29 cellular contexts compared by ENCODE assay signal in genomic region chr5:178790371-178790770, GRCh38. TPM values are rescaled to one million over a fixed set of nuclear protein-coding genes. Genes with fewer than 3 reads are reported as not detected.
DNase-seq lines count a peak whose midpoint lies in the region; ATAC-seq and TF ChIP-seq lines count a peak whose summit lies in the region.
"Had no signal": no experiment of that assay in that cellular context is flagged by ENCODE, and none has a peak within 500 bp of the region (broad histone marks: within the 10 kb centered on the region; RNA-seq: fewer than 3 reads in every experiment).

No MANE protein-coding gene starts in this region.

- no peaks in the 10 kb centered on the region for H3K4me1 Mint-ChIP-seq in natural killer cell
- H3K4me1 Mint-ChIP-seq: activated naive CD8-positive, alpha-beta T cell treated with anti-CD3 and anti-CD28 coated beads, Interleukin-2, amount 10 ng/mL, durations not matched to agents 7 days and 5 days; CD4-positive, CD25-positive, alpha-beta regulatory T cell; central memory CD8-positive, alpha-beta T cell; nephron had no signal

- no peaks in the 10 kb centered on the region for H3K27me3 ChIP-seq in hepatocyte
- peaks cover 0 to 2% of the 10 kb centered on the region in 2 donors for H3K27me3 ChIP-seq in tibial artery
- H3K27me3 ChIP-seq: gastroesophageal sphincter, pancreas, right atrium auricular region had no signal

- H3K9me3 Mint-ChIP-seq in natural killer cell = no peaks in the 10 kb centered on the region
- H3K9me3 Mint-ChIP-seq: activated naive CD8-positive, alpha-beta T cell treated with anti-CD3 and anti-CD28 coated beads, Interleukin-2, amount 10 ng/mL, durations not matched to agents 7 days and 5 days; central memory CD8-positive, alpha-beta T cell had no signal

- intact Hi-C loops in tibial artery (cut with DNase I; ENCODE audit: low total_unique reads) (no loop called here), natural killer cell (cut with micrococcal nuclease) (no loop called here)

- DNase-seq in NOMO-1 treated with DMSO at 0.1 percent for 48 hours (lab: John Stamatoyannopoulos, UW; ENCODE audit: unreplicated experiment) = peak; percentile 34
- DNase-seq in NOMO-1 treated with dmso at 0.1 percent for 144 hours (lab: John Stamatoyannopoulos, UW; ENCODE audit: unreplicated experiment) = no peak
- DNase-seq in RPMI7951 (ENCODE audit: low read depth) = peak; percentile 7
- DNase-seq in hepatocyte (ENCODE audit: low spot score) = peak; percentile 69
- peak; percentile 14 to 24 for DNase-seq in tibial artery
- DNase-seq in NCI-H1694 treated with DMSO at 0.1 percent for 48 hours (lab: John Stamatoyannopoulos, UW) = no peak
- no peak for DNase-seq in natural killer cell
- DNase-seq: 8988T; activated CD4-positive, alpha-beta T cell treated with anti-CD3 and anti-CD28 coated beads for 48 hours; activated CD8-positive, alpha-beta memory T cell treated with anti-CD3 and anti-CD28 coated beads for 24 hours; activated effector memory CD4-positive, alpha-beta T cell treated with anti-CD3 and anti-CD28 coated beads, Interleukin-2, amount 50 U/mL, for 16 hours; activated naive CD8-positive, alpha-beta T cell treated with anti-CD3 and anti-CD28 coated beads, Interleukin-2, amount 10 ng/mL, durations not matched to agents 7 days and 5 days; CD4-positive, CD25-positive, alpha-beta regulatory T cell; dorsolateral prefrontal cortex; islet precursor cell; KG1; left ventricle myocardium superior; NCI-H2171 treated with DMSO at 0.1 percent for 48 hours; NCI-H524; stimulated activated CD4-positive, alpha-beta T cell treated with anti-CD3 and anti-CD28 coated beads, Interleukin-2, amount 100 ng/mL, for 48 hours had no signal

- no peak for TF ChIP-seq CTCF in hepatocyte (IDR thresholded peaks at IDR 0.05; ENCODE audit: poor library complexity)
- TF ChIP-seq CTCF in tibial artery (IDR thresholded peaks at IDR 0.05) = no peak
- no peak for TF ChIP-seq CTCF in natural killer cell (IDR thresholded peaks at IDR 0.05)

- no peak overlapping the region for H3K4me2 ChIP-seq in hepatocyte

- H3K9me2 ChIP-seq in hepatocyte (replicated peaks; ENCODE audit: insufficient read depth) = no peaks in the 10 kb centered on the region

- no peaks in the 10 kb centered on the region for H3K36me3 ChIP-seq in hepatocyte (replicated peaks; ENCODE audit: insufficient read depth, low read depth)
- H3K36me3 ChIP-seq in tibial artery = no peaks in the 10 kb centered on the region
- H3K36me3 ChIP-seq: gastroesophageal sphincter, pancreas, right atrium auricular region had no signal

- no peak overlapping the region for H3K27ac Mint-ChIP-seq in natural killer cell
- H3K27ac Mint-ChIP-seq: activated naive CD8-positive, alpha-beta T cell treated with anti-CD3 and anti-CD28 coated beads, Interleukin-2, amount 10 ng/mL, durations not matched to agents 7 days and 5 days; CD4-positive, CD25-positive, alpha-beta regulatory T cell; nephron; T-helper 2 cell treated with Interferon-gamma antibody and Interleukin-4, amounts not matched to agents 5 μg/mL and 100 μg/mL, for 36 hours had no signal

- peaks cover 0 to 3% of the 10 kb centered on the region in 2 donors for H3K27me3 Mint-ChIP-seq in natural killer cell (ENCODE audit: low read depth in 2 of 2)
- H3K27me3 Mint-ChIP-seq: activated naive CD8-positive, alpha-beta T cell treated with anti-CD3 and anti-CD28 coated beads, Interleukin-2, amount 10 ng/mL, durations not matched to agents 7 days and 5 days had no signal

- ATAC-seq in GM18873 (IDR thresholded peaks at IDR 0.05; ENCODE audit: low FRiP score, unreplicated experiment) = no peak
- no peak for ATAC-seq in natural killer cell
- ATAC-seq: gastroesophageal sphincter, left ventricle myocardium superior, pancreas, SK-N-SH treated with all-trans-retinoic acid at 6 μM for 48 hours had no signal

- H3K9me3 ChIP-seq in hepatocyte (ENCODE audit: low read depth) (no peaks in the 10 kb centered on the region), tibial artery (no peaks in the 10 kb centered on the region)
- H3K9me3 ChIP-seq: gastroesophageal sphincter, pancreas, right atrium auricular region had no signal

- H3K36me3 Mint-ChIP-seq in natural killer cell = no peaks in the 10 kb centered on the region
- H3K36me3 Mint-ChIP-seq: activated naive CD8-positive, alpha-beta T cell treated with anti-CD3 and anti-CD28 coated beads, Interleukin-2, amount 10 ng/mL, durations not matched to agents 7 days and 5 days; CD4-positive, CD25-positive, alpha-beta regulatory T cell had no signal

- no peaks in the 10 kb centered on the region for H3K79me2 ChIP-seq in hepatocyte

- H3K4me1 ChIP-seq in hepatocyte (ENCODE audit: insufficient read depth) = peaks cover 11% of the 10 kb centered on the region
- no peaks in the 10 kb centered on the region for H3K4me1 ChIP-seq in tibial artery
- H3K4me1 ChIP-seq: gastroesophageal sphincter, pancreas, right atrium auricular region had no signal

- H3K4me3 Mint-ChIP-seq in natural killer cell = no peak overlapping the region
- H3K4me3 Mint-ChIP-seq: activated naive CD8-positive, alpha-beta T cell treated with anti-CD3 and anti-CD28 coated beads, Interleukin-2, amount 10 ng/mL, durations not matched to agents 7 days and 5 days; CD4-positive, CD25-positive, alpha-beta regulatory T cell; central memory CD8-positive, alpha-beta T cell; nephron; T-helper 2 cell treated with Interferon-gamma antibody and Interleukin-4, amounts not matched to agents 5 μg/mL and 100 μg/mL, for 36 hours had no signal

- WGBS in hepatocyte (ENCODE audit: low lambda C conversion rate, missing lambda C conversion rate) = 83% methylated on average over 11 of the region's 11 CpGs

- H3K4me3 ChIP-seq in hepatocyte = no peak overlapping the region
- no peak overlapping the region for H3K4me3 ChIP-seq in tibial artery
- H3K4me3 ChIP-seq: dorsolateral prefrontal cortex, gastroesophageal sphincter, pancreas, right atrium auricular region had no signal

- H4K20me1 ChIP-seq in hepatocyte (ENCODE audit: insufficient read depth, poor library complexity, severe bottlenecking) = no peaks in the 10 kb centered on the region

- no peak overlapping the region for H3K27ac ChIP-seq in hepatocyte
- H3K27ac ChIP-seq in tibial artery = no peak overlapping the region
- H3K27ac ChIP-seq: dorsolateral prefrontal cortex, gastroesophageal sphincter, pancreas, right atrium auricular region, VCaP had no signal

- H2AFZ ChIP-seq in hepatocyte = no peak overlapping the region

RNA-seq across cellular contexts. Expression of gene ZNF354A, which starts 59.9 kb away (rescaled TPM):
- total RNA-seq in RPMI7951 (2014; rRNA removed; shearing (Covaris generic)) = 5.0 and 7.7 TPM in 2 replicates
- 9.1 and 13.1 TPM in 2 replicates for total RNA-seq in hepatocyte
- polyA plus RNA-seq in hepatocyte = 7.8 and 16.3 TPM in 2 replicates
- 10 to 100 TPM in 2 of 3 donors, 1 to 10 TPM in 1; 9.2 to 15.6 (median 11.4) TPM for total RNA-seq in natural killer cell

Comparison
In these comparisons a context has a peak if more than half of its experiments do, and no peak if none do; other contexts are left out.
1. DNase-seq: peak in NOMO-1 treated with DMSO at 0.1 percent for 48 hours (single experiment), RPMI7951 (single experiment), hepatocyte (single experiment) and tibial artery (2 of 2); none in NOMO-1 treated with dmso at 0.1 percent for 144 hours (single experiment), NCI-H1694 treated with DMSO at 0.1 percent for 48 hours (single experiment) and natural killer cell (single experiment).